Comparison of ENCODE assay signal across 1 cellular context in the genomic region with DNA sequence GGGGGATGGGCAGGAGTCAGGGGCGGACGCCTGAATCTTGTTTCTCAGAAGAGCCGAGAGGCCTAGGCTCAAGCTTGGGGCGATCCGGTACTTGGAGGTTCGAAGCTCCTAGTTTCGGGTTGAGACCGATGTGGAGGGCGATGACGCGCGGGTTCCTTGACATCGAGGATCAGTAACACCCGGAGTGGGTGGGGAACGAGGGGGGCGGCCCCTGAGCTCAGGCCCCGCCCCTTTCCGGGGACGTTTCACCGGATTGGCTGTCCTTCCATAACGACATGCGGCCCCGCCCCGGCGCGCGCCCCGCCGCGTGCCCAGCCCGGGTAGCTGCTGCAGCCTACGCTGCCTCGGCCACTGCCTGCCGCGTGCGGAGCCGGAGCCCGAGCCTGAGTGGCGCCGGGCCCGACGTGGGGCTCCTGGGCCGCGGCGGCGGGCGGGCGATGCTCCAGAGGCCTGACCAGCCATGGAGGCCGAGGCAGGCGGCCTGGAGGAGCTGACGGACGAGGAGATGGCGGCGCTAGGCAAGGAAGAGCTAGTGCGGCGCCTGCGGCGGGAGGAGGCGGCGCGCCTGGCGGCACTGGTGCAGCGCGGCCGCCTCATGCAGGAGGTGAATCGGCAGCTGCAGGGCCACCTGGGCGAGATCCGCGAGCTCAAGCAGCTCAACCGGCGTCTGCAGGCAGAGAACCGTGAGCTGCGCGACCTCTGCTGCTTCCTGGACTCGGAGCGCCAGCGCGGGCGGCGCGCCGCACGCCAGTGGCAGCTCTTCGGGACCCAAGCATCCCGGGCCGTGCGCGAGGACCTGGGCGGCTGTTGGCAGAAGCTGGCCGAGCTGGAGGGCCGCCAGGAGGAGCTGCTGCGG.
TF ChIP-seq lines count a peak whose summit lies in the region.

A gene (plus strand): TSS at position 350 of the 856 bp plus-strand sequence. CDS start 111 bp downstream, at position 461.

TF ChIP-seq in K562, 482 proteins besides CTCF, POLR2A, EP300 and RAD21 (continued from another document and continues in another):
- TF ChIP-seq, protein P1, sequence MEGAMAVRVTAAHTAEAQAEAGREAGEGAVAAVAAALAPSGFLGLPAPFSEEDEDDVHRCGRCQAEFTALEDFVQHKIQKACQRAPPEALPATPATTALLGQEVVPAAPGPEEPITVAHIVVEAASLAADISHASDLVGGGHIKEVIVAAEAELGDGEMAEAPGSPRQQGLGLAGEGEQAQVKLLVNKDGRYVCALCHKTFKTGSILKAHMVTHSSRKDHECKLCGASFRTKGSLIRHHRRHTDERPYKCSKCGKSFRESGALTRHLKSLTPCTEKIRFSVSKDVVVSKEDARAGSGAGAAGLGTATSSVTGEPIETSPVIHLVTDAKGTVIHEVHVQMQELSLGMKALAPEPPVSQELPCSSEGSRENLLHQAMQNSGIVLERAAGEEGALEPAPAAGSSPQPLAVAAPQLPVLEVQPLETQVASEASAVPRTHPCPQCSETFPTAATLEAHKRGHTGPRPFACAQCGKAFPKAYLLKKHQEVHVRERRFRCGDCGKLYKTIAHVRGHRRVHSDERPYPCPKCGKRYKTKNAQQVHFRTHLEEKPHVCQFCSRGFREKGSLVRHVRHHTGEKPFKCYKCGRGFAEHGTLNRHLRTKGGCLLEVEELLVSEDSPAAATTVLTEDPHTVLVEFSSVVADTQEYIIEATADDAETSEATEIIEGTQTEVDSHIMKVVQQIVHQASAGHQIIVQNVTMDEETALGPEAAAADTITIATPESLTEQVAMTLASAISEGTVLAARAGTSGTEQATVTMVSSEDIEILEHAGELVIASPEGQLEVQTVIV (CRISPR knock-in tag; IDR thresholded peaks at IDR 0.05; ENCODE audit: borderline replicate concordance): no peak
- TF ChIP-seq, protein P2, sequence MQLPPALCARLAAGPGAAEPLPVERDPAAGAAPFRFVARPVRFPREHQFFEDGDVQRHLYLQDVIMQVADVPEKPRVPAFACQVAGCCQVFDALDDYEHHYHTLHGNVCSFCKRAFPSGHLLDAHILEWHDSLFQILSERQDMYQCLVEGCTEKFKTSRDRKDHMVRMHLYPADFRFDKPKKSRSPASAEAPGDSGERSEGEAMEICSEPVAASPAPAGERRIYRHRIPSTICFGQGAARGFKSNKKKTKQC (CRISPR knock-in tag; IDR thresholded peaks at IDR 0.05): peak; percentile 86; the same call in 1 of the 2 replicates
- no peak for TF ChIP-seq RHOXF2B (CRISPR knock-in tag; conservative IDR thresholded peaks at IDR 0.05)
- TF ChIP-seq ZNF586 (CRISPR knock-in tag; conservative IDR thresholded peaks at IDR 0.05): peak; percentile 57; the same call in 1 of the 2 replicates
- TF ChIP-seq RBM14 (IDR thresholded peaks at IDR 0.05; ENCODE audit: borderline replicate concordance, insufficient read depth, low read depth, low read length): peak; percentile 43; the same call in 1 of the 2 replicates
- peak; percentile 48; the same call in 1 of the 2 replicates for TF ChIP-seq JUND (IDR thresholded peaks at IDR 0.05; ENCODE audit: borderline replicate concordance, low read depth, low read length)
- TF ChIP-seq JUND (tag; IDR thresholded peaks at IDR 0.05; ENCODE audit: borderline replicate concordance, low read depth, low read length): peak; percentile 22; the same call in 1 of the 3 replicates
- TF ChIP-seq ZFP36 (IDR thresholded peaks at IDR 0.05; ENCODE audit: low read depth, low read length, partially characterized antibody): no peak
- TF ChIP-seq DACH1 (IDR thresholded peaks at IDR 0.05; ENCODE audit: partially characterized antibody): no peak
- TF ChIP-seq ZNF282 (CRISPR knock-in tag; IDR thresholded peaks at IDR 0.05): 0 out of 2 replicates have a peak, but pooled peaks have one; percentile 55
- TF ChIP-seq RBBP5 (IDR thresholded peaks at IDR 0.05; ENCODE audit: borderline replicate concordance, insufficient read depth, low read length, poor library complexity, severe bottlenecking): peak; percentile 39
- TF ChIP-seq KDM5B (IDR thresholded peaks at IDR 0.05; ENCODE audit: insufficient replicate concordance, low read depth, low read length): peak; percentile 92
- peak; percentile 54; the same call in 1 of the 2 replicates for TF ChIP-seq ZNF143 (CRISPR knock-in tag; IDR thresholded peaks at IDR 0.05)
- TF ChIP-seq ZNF436 (CRISPR knock-in tag; IDR thresholded peaks at IDR 0.05): no peak
- TF ChIP-seq PURB (CRISPR knock-in tag; IDR thresholded peaks at IDR 0.05; ENCODE audit: low read depth): no peak
- no peak for TF ChIP-seq CBX2 (IDR thresholded peaks at IDR 0.05; ENCODE audit: insufficient read depth, low read length, poor library complexity, severe bottlenecking)
- TF ChIP-seq CHD1 (IDR thresholded peaks at IDR 0.05; ENCODE audit: low read length): peak; percentile 82
- peak; percentile 32 to 78 (median 66) for TF ChIP-seq YY1 (IDR thresholded peaks at IDR 0.05; ENCODE audit: borderline replicate concordance in 1 of 3, control insufficient read depth in 1 of 3, extremely low read depth in 1 of 3, insufficient read depth in 3 of 3, insufficient read length in 1 of 3, insufficient replicate concordance in 2 of 3, low read depth in 1 of 3, low read length in 2 of 3)
- TF ChIP-seq SP2 (IDR thresholded peaks at IDR 0.05; ENCODE audit: extremely low read depth, low read depth, low read length, poor library complexity, severe bottlenecking): no peak
- no peak for TF ChIP-seq SNIP1 (IDR thresholded peaks at IDR 0.05; ENCODE audit: low read depth)
- peak; percentile 90 for TF ChIP-seq TAF1 (IDR thresholded peaks at IDR 0.05; ENCODE audit: control insufficient read depth, extremely low read depth, insufficient read depth, low read length, severe bottlenecking)
- TF ChIP-seq, protein P3, sequence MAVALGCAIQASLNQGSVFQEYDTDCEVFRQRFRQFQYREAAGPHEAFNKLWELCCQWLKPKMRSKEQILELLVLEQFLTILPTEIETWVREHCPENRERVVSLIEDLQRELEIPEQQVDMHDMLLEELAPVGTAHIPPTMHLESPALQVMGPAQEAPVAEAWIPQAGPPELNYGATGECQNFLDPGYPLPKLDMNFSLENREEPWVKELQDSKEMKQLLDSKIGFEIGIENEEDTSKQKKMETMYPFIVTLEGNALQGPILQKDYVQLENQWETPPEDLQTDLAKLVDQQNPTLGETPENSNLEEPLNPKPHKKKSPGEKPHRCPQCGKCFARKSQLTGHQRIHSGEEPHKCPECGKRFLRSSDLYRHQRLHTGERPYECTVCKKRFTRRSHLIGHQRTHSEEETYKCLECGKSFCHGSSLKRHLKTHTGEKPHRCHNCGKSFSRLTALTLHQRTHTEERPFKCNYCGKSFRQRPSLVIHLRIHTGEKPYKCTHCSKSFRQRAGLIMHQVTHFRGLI (CRISPR knock-in tag; IDR thresholded peaks at IDR 0.05): 0 out of 2 replicates have a peak, but pooled peaks have one; percentile 19
- TF ChIP-seq TGIF2 (CRISPR knock-in tag; IDR thresholded peaks at IDR 0.05): no peak
- no peak for TF ChIP-seq ARID2 (IDR thresholded peaks at IDR 0.05)
- no peak for TF ChIP-seq BCOR (IDR thresholded peaks at IDR 0.05)
- TF ChIP-seq ZBED1 (IDR thresholded peaks at IDR 0.05): peak; percentile 15; the same call in 1 of the 2 replicates
- peak; percentile 88 for TF ChIP-seq SMAD4 (CRISPR knock-in tag; conservative IDR thresholded peaks at IDR 0.05)
- no peak for TF ChIP-seq CHD4 (IDR thresholded peaks at IDR 0.05; ENCODE audit: insufficient read depth, insufficient replicate concordance, low read depth, low read length, poor library complexity, severe bottlenecking)
- no peak for TF ChIP-seq FOSL1 (tag; conservative IDR thresholded peaks at IDR 0.05)
- TF ChIP-seq POLR3G (IDR thresholded peaks at IDR 0.05; ENCODE audit: extremely low read depth, insufficient read length, insufficient replicate concordance): no peak
- TF ChIP-seq L3MBTL2 (IDR thresholded peaks at IDR 0.05): peak; percentile 98
- TF ChIP-seq ZNF134 (CRISPR knock-in tag; conservative IDR thresholded peaks at IDR 0.05): no peak
- TF ChIP-seq ELF1 (tag; IDR thresholded peaks at IDR 0.05): no peak
- no peak for TF ChIP-seq NCOA4 (IDR thresholded peaks at IDR 0.05; ENCODE audit: partially characterized antibody)
- TF ChIP-seq MAFK (IDR thresholded peaks at IDR 0.05; ENCODE audit: low read length): no peak
- peak in 1 of 2 experiments; percentile 44; a peak in 2 of 4 replicates for TF ChIP-seq SRF (CRISPR knock-in tag; IDR thresholded peaks at IDR 0.05)
- no peak for TF ChIP-seq ZNF77 (CRISPR knock-in tag; IDR thresholded peaks at IDR 0.05)
- peak; percentile 86 for TF ChIP-seq ZBTB17 (CRISPR knock-in tag; IDR thresholded peaks at IDR 0.05)
- TF ChIP-seq SP1 (CRISPR knock-in tag; IDR thresholded peaks at IDR 0.05): peak; percentile 87
- TF ChIP-seq, protein P4, sequence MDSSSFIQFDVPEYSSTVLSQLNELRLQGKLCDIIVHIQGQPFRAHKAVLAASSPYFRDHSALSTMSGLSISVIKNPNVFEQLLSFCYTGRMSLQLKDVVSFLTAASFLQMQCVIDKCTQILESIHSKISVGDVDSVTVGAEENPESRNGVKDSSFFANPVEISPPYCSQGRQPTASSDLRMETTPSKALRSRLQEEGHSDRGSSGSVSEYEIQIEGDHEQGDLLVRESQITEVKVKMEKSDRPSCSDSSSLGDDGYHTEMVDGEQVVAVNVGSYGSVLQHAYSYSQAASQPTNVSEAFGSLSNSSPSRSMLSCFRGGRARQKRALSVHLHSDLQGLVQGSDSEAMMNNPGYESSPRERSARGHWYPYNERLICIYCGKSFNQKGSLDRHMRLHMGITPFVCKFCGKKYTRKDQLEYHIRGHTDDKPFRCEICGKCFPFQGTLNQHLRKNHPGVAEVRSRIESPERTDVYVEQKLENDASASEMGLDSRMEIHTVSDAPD (CRISPR knock-in tag; IDR thresholded peaks at IDR 0.05): no peak
- TF ChIP-seq U2AF2 (optimal IDR thresholded peaks at IDR 0.05; ENCODE audit: low read depth, low read length): no peak
- peak; percentile 83; the same call in 1 of the 2 replicates for TF ChIP-seq ILF3 (IDR thresholded peaks at IDR 0.05; ENCODE audit: borderline replicate concordance)
- no peak for TF ChIP-seq TARDBP (IDR thresholded peaks at IDR 0.05)
- TF ChIP-seq ZNF212 (CRISPR knock-in tag; IDR thresholded peaks at IDR 0.05): no peak
- TF ChIP-seq NELFE (IDR thresholded peaks at IDR 0.05; ENCODE audit: insufficient read depth, insufficient read length): no peak
- no peak for TF ChIP-seq NFRKB (IDR thresholded peaks at IDR 0.05; ENCODE audit: low read depth)
- no peak for TF ChIP-seq CHCHD3 (CRISPR knock-in tag; IDR thresholded peaks at IDR 0.05)
- TF ChIP-seq, protein P5, sequence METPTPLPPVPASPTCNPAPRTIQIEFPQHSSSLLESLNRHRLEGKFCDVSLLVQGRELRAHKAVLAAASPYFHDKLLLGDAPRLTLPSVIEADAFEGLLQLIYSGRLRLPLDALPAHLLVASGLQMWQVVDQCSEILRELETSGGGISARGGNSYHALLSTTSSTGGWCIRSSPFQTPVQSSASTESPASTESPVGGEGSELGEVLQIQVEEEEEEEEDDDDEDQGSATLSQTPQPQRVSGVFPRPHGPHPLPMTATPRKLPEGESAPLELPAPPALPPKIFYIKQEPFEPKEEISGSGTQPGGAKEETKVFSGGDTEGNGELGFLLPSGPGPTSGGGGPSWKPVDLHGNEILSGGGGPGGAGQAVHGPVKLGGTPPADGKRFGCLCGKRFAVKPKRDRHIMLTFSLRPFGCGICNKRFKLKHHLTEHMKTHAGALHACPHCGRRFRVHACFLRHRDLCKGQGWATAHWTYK (CRISPR knock-in tag; IDR thresholded peaks at IDR 0.05): peak; percentile 77; the same call in 1 of the 2 replicates
- TF ChIP-seq ZNF589 (CRISPR knock-in tag; IDR thresholded peaks at IDR 0.05; ENCODE audit: low read depth): no peak
- no peak for TF ChIP-seq ZZZ3 (IDR thresholded peaks at IDR 0.05)
- TF ChIP-seq ZNF316 (IDR thresholded peaks at IDR 0.05): no peak
- TF ChIP-seq KAT8 (IDR thresholded peaks at IDR 0.05; ENCODE audit: low read depth): no peak
- TF ChIP-seq, protein P6, sequence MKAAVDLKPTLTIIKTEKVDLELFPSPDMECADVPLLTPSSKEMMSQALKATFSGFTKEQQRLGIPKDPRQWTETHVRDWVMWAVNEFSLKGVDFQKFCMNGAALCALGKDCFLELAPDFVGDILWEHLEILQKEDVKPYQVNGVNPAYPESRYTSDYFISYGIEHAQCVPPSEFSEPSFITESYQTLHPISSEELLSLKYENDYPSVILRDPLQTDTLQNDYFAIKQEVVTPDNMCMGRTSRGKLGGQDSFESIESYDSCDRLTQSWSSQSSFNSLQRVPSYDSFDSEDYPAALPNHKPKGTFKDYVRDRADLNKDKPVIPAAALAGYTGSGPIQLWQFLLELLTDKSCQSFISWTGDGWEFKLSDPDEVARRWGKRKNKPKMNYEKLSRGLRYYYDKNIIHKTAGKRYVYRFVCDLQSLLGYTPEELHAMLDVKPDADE (conservative IDR thresholded peaks at IDR 0.05; ENCODE audit: control insufficient read depth, low read depth, low read length): peak; percentile 38; the same call in 1 of the 2 replicates
- TF ChIP-seq C11orf30 (IDR thresholded peaks at IDR 0.05; ENCODE audit: low read depth): no peak
- no peak for TF ChIP-seq THRAP3 (IDR thresholded peaks at IDR 0.05; ENCODE audit: borderline replicate concordance)
- TF ChIP-seq, protein P7, sequence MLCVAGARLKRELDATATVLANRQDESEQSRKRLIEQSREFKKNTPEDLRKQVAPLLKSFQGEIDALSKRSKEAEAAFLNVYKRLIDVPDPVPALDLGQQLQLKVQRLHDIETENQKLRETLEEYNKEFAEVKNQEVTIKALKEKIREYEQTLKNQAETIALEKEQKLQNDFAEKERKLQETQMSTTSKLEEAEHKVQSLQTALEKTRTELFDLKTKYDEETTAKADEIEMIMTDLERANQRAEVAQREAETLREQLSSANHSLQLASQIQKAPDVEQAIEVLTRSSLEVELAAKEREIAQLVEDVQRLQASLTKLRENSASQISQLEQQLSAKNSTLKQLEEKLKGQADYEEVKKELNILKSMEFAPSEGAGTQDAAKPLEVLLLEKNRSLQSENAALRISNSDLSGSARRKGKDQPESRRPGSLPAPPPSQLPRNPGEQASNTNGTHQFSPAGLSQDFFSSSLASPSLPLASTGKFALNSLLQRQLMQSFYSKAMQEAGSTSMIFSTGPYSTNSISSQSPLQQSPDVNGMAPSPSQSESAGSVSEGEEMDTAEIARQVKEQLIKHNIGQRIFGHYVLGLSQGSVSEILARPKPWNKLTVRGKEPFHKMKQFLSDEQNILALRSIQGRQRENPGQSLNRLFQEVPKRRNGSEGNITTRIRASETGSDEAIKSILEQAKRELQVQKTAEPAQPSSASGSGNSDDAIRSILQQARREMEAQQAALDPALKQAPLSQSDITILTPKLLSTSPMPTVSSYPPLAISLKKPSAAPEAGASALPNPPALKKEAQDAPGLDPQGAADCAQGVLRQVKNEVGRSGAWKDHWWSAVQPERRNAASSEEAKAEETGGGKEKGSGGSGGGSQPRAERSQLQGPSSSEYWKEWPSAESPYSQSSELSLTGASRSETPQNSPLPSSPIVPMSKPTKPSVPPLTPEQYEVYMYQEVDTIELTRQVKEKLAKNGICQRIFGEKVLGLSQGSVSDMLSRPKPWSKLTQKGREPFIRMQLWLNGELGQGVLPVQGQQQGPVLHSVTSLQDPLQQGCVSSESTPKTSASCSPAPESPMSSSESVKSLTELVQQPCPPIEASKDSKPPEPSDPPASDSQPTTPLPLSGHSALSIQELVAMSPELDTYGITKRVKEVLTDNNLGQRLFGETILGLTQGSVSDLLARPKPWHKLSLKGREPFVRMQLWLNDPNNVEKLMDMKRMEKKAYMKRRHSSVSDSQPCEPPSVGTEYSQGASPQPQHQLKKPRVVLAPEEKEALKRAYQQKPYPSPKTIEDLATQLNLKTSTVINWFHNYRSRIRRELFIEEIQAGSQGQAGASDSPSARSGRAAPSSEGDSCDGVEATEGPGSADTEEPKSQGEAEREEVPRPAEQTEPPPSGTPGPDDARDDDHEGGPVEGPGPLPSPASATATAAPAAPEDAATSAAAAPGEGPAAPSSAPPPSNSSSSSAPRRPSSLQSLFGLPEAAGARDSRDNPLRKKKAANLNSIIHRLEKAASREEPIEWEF (CRISPR knock-in tag; IDR thresholded peaks at IDR 0.05): no peak
